ENCODE assay signal across 1 cellular context in the genomic region with DNA sequence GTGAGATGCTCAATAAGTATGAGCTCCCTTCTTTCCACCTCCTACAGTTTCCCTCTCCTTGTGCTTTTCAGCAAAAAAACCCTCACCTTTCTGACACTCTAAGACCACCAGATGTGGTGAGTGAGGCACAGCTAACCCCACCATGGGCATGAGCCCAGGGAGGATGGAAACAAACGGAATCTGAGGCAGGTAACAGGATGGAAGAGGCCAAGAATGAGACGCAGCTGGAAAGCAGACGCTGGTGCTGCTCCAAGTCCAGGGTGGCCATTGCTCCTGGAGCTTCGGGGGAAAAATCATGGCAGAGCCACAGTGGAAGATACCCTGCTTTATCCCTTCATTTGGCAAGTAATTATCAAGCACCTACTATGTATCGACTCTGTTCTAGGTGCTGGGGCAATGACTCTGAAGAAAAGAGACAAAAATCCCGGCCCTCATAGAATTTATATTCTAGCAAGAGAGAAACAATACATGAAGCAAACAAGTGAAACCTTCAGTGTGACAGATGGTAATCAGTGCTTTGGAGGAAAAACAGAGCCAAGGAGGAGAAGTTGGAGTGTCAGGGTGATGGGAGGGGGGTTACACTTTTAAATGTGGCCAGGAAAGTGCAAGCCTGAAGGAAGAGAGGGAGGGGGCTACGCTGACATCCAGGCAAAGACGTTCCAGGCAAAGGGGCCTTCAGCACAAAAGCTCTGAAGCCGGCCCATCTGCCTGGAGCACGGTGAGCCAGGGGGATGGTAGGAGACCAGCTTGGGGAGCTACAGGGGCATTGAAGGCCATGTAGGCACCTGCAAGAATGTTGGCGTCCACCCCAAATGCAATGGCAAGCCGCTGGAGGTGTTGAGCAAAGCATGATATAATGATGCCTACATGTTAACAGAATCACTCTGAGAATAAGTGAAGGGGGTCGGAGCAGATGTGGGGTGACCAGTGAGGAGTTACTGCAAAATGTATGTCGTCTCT.
TF ChIP-seq lines count a peak whose summit lies in the region.

No MANE protein-coding gene starts in this region.

TF ChIP-seq in IMR-90, 13 proteins besides CTCF, POLR2A, EP300 and RAD21 (continued from another document):
- TF ChIP-seq ELK1 (IDR thresholded peaks at IDR 0.05; ENCODE audit: borderline replicate concordance, low read depth, low read length) (no peak), RFX5 (IDR thresholded peaks at IDR 0.05; ENCODE audit: low read depth, low read length) (no peak), BHLHE40 (IDR thresholded peaks at IDR 0.05; ENCODE audit: low read depth, low read length) (no peak), RCOR1 (IDR thresholded peaks at IDR 0.05; ENCODE audit: insufficient replicate concordance, low read length) (no peak), NFE2L2 (IDR thresholded peaks at IDR 0.05; ENCODE audit: low read depth, low read length) (no peak), MXI1 (IDR thresholded peaks at IDR 0.05; ENCODE audit: borderline replicate concordance, low read depth, low read length) (no peak), MAFK (IDR thresholded peaks at IDR 0.05; ENCODE audit: low read depth, low read length) (no peak)
TF ChIP-seq in IMR-90: peak in this region for 0.
